32 cellular contexts compared by ENCODE assay signal in genomic region chr21:32560896-32561295, GRCh38. TPM values are rescaled to one million over a fixed set of nuclear protein-coding genes. Genes with fewer than 3 reads are reported as not detected.
"Had no signal": no experiment of that assay in that cellular context is flagged by ENCODE, and none has a peak within 500 bp of the region (broad histone marks: within the 10 kb centered on the region; RNA-seq: fewer than 3 reads in every experiment).

No MANE protein-coding gene starts in this region.

- ATAC-seq: activated CD4-positive, alpha-beta T cell treated with anti-CD3 and anti-CD28 coated beads for 36 hours; activated CD4-positive, CD25-positive, alpha-beta regulatory T cell treated with anti-CD3 and anti-CD28 coated beads, Interleukin-2, amount 50 U/mL, for 24 hours; activated naive CD4-positive, alpha-beta T cell treated with anti-CD3 and anti-CD28 coated beads, Interleukin-2, amount 50 U/mL, for 72 hours; activated T-cell treated with anti-CD3 and anti-CD28 coated beads, Interleukin-2, amount 50 U/mL, for 4 hours; body of pancreas had no signal

- H3K4me1 ChIP-seq: adrenal gland, body of pancreas had no signal

- H3K27ac ChIP-seq: adrenal gland, body of pancreas, SJCRH30, SK-N-MC had no signal

- H3K27ac Mint-ChIP-seq: activated CD4-positive, alpha-beta T cell treated with anti-CD3 and anti-CD28 coated beads for 36 hours; activated CD4-positive, alpha-beta T cell treated with anti-CD3 and anti-CD28 coated beads, Interleukin-2, amount 10 ng/mL, durations not matched to agents 7 days and 5 days; activated naive CD4-positive, alpha-beta T cell treated with anti-CD3 and anti-CD28 coated beads for 36 hours; activated naive CD4-positive, alpha-beta T cell treated with anti-CD3 and anti-CD28 coated beads, Interleukin-2, amount 50 U/mL, for 72 hours; activated T-helper 1 cell treated with anti-CD3 and anti-CD28 coated beads, Interleukin-12 subunit alpha, Interleukin-12 subunit beta, Interleukin-2, Interleukin-4 antibody, amounts not matched to agents 30 ng/mL and 10 ng/mL and 1 ng/mL, durations not matched to agents 14 hours and 24 hours and 36 hours had no signal

- DNase-seq: activated CD4-positive, alpha-beta T cell treated with anti-CD3 and anti-CD28 coated beads for 36 hours; activated CD4-positive, alpha-beta T cell treated with anti-CD3 and anti-CD28 coated beads, Interleukin-2, amount 10 ng/mL, durations not matched to agents 7 days and 5 days; activated CD4-positive, alpha-beta T cell treated with anti-CD3 and anti-CD28 coated beads, Interleukin-2, amount 50 U/mL, for 48 hours; activated CD8-positive, alpha-beta memory T cell treated with anti-CD3 and anti-CD28 coated beads, Interleukin-2, amount 50 U/mL, for 4 hours; activated gamma-delta T cell treated with Interleukin-2 at 50 U/mL for 16 hours; activated naive CD4-positive, alpha-beta T cell treated with anti-CD3 and anti-CD28 coated beads for 36 hours; activated T-cell treated with anti-CD3 and anti-CD28 coated beads for 4 hours; activated T-cell treated with anti-CD3 and anti-CD28 coated beads, Interleukin-2, amount 50 U/mL, for 4 hours; adrenal gland; body of pancreas; caudate nucleus; cerebellar nuclear complex; MM.1S; MV-4-11; NCI-H1092; NCI-H1436 treated with DMSO at 0.1 percent for 48 hours; NCI-H187; NCI-H2029 treated with DMSO at 0.1 percent for 48 hours; NCI-H2107; NCI-H2171; NCI-H510A; NCI-H526; NCI-H748 treated with DMSO at 0.1 percent for 48 hours; NK-92 treated with Interleukin-12 subunit alpha and Interleukin-12 subunit beta, amount 100 ng/mL, for 24 hours; Right ventricle myocardium superior; SJCRH30; T1000 had no signal

- H3K4me3 ChIP-seq: adrenal gland, body of pancreas, SJCRH30, SK-N-MC had no signal

- H3K9me3 ChIP-seq: body of pancreas, SJCRH30 had no signal

- H3K27me3 ChIP-seq: adrenal gland, body of pancreas, SJCRH30 had no signal

- H3K36me3 ChIP-seq: adrenal gland, SJCRH30 had no signal

- H3K4me3 Mint-ChIP-seq: activated CD4-positive, alpha-beta T cell treated with anti-CD3 and anti-CD28 coated beads for 36 hours; activated CD4-positive, alpha-beta T cell treated with anti-CD3 and anti-CD28 coated beads, Interleukin-2, amount 10 ng/mL, durations not matched to agents 7 days and 5 days; activated naive CD4-positive, alpha-beta T cell treated with anti-CD3 and anti-CD28 coated beads for 36 hours; activated T-cell treated with anti-CD3 and anti-CD28 coated beads, Interleukin-2, amount 50 U/mL, for 4 hours; activated T-helper 1 cell treated with anti-CD3 and anti-CD28 coated beads, Interleukin-12 subunit alpha, Interleukin-12 subunit beta, Interleukin-2, Interleukin-4 antibody, amounts not matched to agents 30 ng/mL and 10 ng/mL and 1 ng/mL, durations not matched to agents 14 hours and 24 hours and 36 hours had no signal

- H3K27me3 Mint-ChIP-seq: activated CD4-positive, alpha-beta T cell treated with anti-CD3 and anti-CD28 coated beads for 36 hours; activated CD4-positive, alpha-beta T cell treated with anti-CD3 and anti-CD28 coated beads, Interleukin-2, amount 10 ng/mL, durations not matched to agents 7 days and 5 days had no signal

- H3K4me1 Mint-ChIP-seq: activated CD4-positive, alpha-beta T cell treated with anti-CD3 and anti-CD28 coated beads for 36 hours had no signal

RNA-seq across cellular contexts. Expression of gene TCP10L, which starts 24.4 kb away (rescaled TPM):
- total RNA-seq: LHCN-M2, SJCRH30 had no signal
